2 cellular contexts compared by ENCODE assay signal in genomic region chr17:41057547-41057946, GRCh38.
TF ChIP-seq lines count a peak whose summit lies in the region.

No MANE protein-coding gene starts in this region.

TF ChIP-seq in GM12891, 5 proteins besides CTCF, POLR2A, EP300 and RAD21:
- no peak for TF ChIP-seq POU2F2 (IDR thresholded peaks at IDR 0.05; ENCODE audit: low read depth, low read length)
- no peak for TF ChIP-seq TAF1 (IDR thresholded peaks at IDR 0.05; ENCODE audit: low read depth, low read length)
- TF ChIP-seq SPI1 (IDR thresholded peaks at IDR 0.05; ENCODE audit: low read depth, low read length) = no peak
- TF ChIP-seq PAX5 (IDR thresholded peaks at IDR 0.05; ENCODE audit: insufficient read depth, low read length, severe bottlenecking) = no peak
- no peak for TF ChIP-seq POLR2AphosphoS5 (IDR thresholded peaks at IDR 0.05; ENCODE audit: low read depth, low read length)

TF ChIP-seq in H1, 55 proteins besides CTCF, POLR2A, EP300 and RAD21:
- TF ChIP-seq KDM1A (IDR thresholded peaks at IDR 0.05; ENCODE audit: borderline replicate concordance, low read length) (0 out of 2 replicates have a peak, but pooled peaks have one; percentile 36), RNF2 (IDR thresholded peaks at IDR 0.05; ENCODE audit: borderline replicate concordance, low read depth, low read length, missing control alignments, poor library complexity, severe bottlenecking) (no peak)
